Comparison of ENCODE assay signal across 8 cellular contexts in the genomic region with DNA sequence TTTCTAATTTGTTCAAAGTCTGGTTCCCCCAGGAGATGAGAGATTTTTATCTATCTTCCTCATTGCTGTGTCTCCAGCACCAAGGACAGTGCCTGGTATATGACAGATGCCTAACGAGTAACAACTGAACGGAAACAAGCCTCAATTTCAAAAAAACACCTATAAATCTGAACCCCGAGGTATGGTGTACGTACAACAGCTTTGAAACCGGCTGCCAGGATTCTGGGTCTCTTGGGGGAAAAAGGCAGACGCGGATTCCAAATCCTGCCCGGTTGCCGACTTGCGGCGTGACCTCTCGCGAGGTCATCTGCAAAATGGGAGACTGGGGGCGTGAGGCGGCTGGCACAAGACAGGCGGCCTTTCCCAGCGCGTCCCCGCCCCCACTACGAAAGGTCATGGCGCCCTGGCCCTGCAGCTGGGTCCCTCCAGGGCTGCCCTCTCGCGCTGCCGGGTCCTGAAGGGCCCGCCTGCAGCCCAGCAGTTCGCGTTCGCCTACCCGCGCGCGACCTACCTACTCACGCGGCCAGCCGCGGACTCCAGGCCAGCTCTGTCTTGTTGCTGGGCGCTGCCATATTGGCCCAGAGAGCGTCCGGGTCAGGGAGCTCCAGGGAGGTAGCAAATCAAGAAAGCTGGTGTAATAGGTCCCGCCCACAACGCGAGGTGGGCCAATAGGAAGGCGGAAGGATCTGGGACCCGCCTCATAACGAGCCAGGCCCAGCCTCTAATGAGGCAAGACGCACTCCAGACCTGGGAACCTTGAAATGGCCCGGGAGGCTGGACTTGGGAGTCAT. TPM values are rescaled to one million over a fixed set of nuclear protein-coding genes. Genes with fewer than 3 reads are reported as not detected.
DNase-seq lines count a peak whose midpoint lies in the region; ATAC-seq and TF ChIP-seq lines count a peak whose summit lies in the region.

A gene with protein sequence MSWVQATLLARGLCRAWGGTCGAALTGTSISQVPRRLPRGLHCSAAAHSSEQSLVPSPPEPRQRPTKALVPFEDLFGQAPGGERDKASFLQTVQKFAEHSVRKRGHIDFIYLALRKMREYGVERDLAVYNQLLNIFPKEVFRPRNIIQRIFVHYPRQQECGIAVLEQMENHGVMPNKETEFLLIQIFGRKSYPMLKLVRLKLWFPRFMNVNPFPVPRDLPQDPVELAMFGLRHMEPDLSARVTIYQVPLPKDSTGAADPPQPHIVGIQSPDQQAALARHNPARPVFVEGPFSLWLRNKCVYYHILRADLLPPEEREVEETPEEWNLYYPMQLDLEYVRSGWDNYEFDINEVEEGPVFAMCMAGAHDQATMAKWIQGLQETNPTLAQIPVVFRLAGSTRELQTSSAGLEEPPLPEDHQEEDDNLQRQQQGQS (minus strand): TSS at position 584 of the 791 bp plus-strand sequence. CDS start 9,964 bp downstream, outside the sequence.

- ATAC-seq in activated T-helper 17 cell treated with anti-CD3 and anti-CD28 coated beads, Interleukin-2, amount 50 U/mL, for 72 hours (replicated peaks), result peak; percentile 97
- ATAC-seq in naive thymus-derived CD4-positive, alpha-beta T cell, result peak; percentile 99
- ATAC-seq in stimulated activated naive B cell treated with anti-CD40 and anti-IgM and Interleukin-4, amounts not matched to agents 10 μg/mL and 1 μg/mL and 100 μg/mL, for 72 hours (replicated peaks), result peak; percentile 97 to 99

- peaks cover 16% of the 10 kb centered on the region for H3K4me1 ChIP-seq in DOHH2 (ENCODE audit: control insufficient read depth, low read length)
- peaks cover 17% of the 10 kb centered on the region for H3K4me1 ChIP-seq in fibroblast of lung (ENCODE audit: control insufficient read depth, extremely low read depth, insufficient read depth, low read length)
- peaks cover 8 to 10% of the 10 kb centered on the region in 2 donors for H3K4me1 ChIP-seq in naive thymus-derived CD4-positive, alpha-beta T cell (ENCODE audit: control insufficient read depth in 2 of 2, insufficient read depth in 2 of 2, low read length in 2 of 2)

- H3K4me2 ChIP-seq in DOHH2 (ENCODE audit: low read length) (peak within 1 kb of the TSS; percentile 79), fibroblast of lung (ENCODE audit: extremely low read depth, insufficient read depth, low read length) (peak within 1 kb of the TSS; percentile 94)

- H3K27me3 ChIP-seq in DOHH2 (ENCODE audit: control insufficient read depth, low read length), result no peaks in the 10 kb centered on the region
- no peaks in the 10 kb centered on the region for H3K27me3 ChIP-seq in fibroblast of lung (ENCODE audit: control insufficient read depth, insufficient read depth, low read length)
- H3K27me3 ChIP-seq in naive thymus-derived CD4-positive, alpha-beta T cell (ENCODE audit: control insufficient read depth in 2 of 2, insufficient read depth in 2 of 2, low read length in 2 of 2), result no peaks in the 10 kb centered on the region

- H3K4me3 Mint-ChIP-seq in activated T-helper 17 cell treated with anti-CD3 and anti-CD28 coated beads, Interleukin-2, amount 50 U/mL, for 72 hours, result peak within 1 kb of the TSS; percentile 98
- H3K4me3 Mint-ChIP-seq in naive thymus-derived CD4-positive, alpha-beta T cell, result peak within 1 kb of the TSS; percentile 89 to 99 (median 96)
- H3K4me3 Mint-ChIP-seq in stimulated activated naive B cell treated with anti-CD40 and anti-IgM and Interleukin-4, amounts not matched to agents 10 μg/mL and 1 μg/mL and 100 μg/mL, for 72 hours, result peak within 1 kb of the TSS; percentile 91 to 92

- intact Hi-C loops in naive thymus-derived CD4-positive, alpha-beta T cell (cut with micrococcal nuclease), result loop anchor here (1.0 to 10.0 kb wide), 7 partner anchors 8 to 1156 kb away; a partner anchor contains a TSS

- H3K27ac ChIP-seq in DOHH2 (ENCODE audit: low read depth, low read length), result peak within 1 kb of the TSS; percentile 50
- H3K27ac ChIP-seq in RWPE1, result peak within 1 kb of the TSS; percentile 93
- peak within 1 kb of the TSS; percentile 46 for H3K27ac ChIP-seq in fibroblast of lung (ENCODE audit: insufficient read depth, low read length)
- H3K27ac ChIP-seq in naive thymus-derived CD4-positive, alpha-beta T cell (ENCODE audit: low read depth, low read length), result peak within 1 kb of the TSS; percentile 77

- CTCF ChIA-PET in RWPE1 (lab: Yijun Ruan, JAX), result interaction anchor here (0.6 to 0.7 kb wide), 2 partner anchors 142 to 146 kb away, joined by 3 read pairs; no protein-coding TSS in a partner anchor
- CTCF ChIA-PET in naive thymus-derived CD4-positive, alpha-beta T cell (lab: Charles Lee), result no interaction called here

- TF ChIP-seq CTCF in DOHH2 (IDR thresholded peaks at IDR 0.05; ENCODE audit: low read depth, low read length, poor library complexity, severe bottlenecking), result no peak
- no peak for TF ChIP-seq CTCF in LNCaP clone FGC (IDR thresholded peaks at IDR 0.05; ENCODE audit: control insufficient read depth, extremely low read depth, insufficient read depth)
- no peak for TF ChIP-seq CTCF in RWPE1 (conservative IDR thresholded peaks at IDR 0.05; ENCODE audit: low read depth)
- no peak for TF ChIP-seq CTCF in fibroblast of lung (conservative IDR thresholded peaks at IDR 0.05 in 1 of 2, IDR thresholded peaks at IDR 0.05 in 1 of 2; ENCODE audit: low read depth in 1 of 2, low read length in 2 of 2)

- H3K27me3 Mint-ChIP-seq in activated T-helper 17 cell treated with anti-CD3 and anti-CD28 coated beads, Interleukin-2, amount 50 U/mL, for 72 hours, result no peaks in the 10 kb centered on the region
- no peaks in the 10 kb centered on the region for H3K27me3 Mint-ChIP-seq in naive thymus-derived CD4-positive, alpha-beta T cell
- H3K27me3 Mint-ChIP-seq in stimulated activated naive B cell treated with anti-CD40 and anti-IgM and Interleukin-4, amounts not matched to agents 10 μg/mL and 1 μg/mL and 100 μg/mL, for 72 hours, result no peaks in the 10 kb centered on the region

- H3K4me1 Mint-ChIP-seq in activated T-helper 17 cell treated with anti-CD3 and anti-CD28 coated beads, Interleukin-2, amount 50 U/mL, for 72 hours, result peaks cover 9% of the 10 kb centered on the region
- H3K4me1 Mint-ChIP-seq in naive thymus-derived CD4-positive, alpha-beta T cell, result peaks cover 12 to 27% (median 21%) of the 10 kb centered on the region in 7 donors
- H3K4me1 Mint-ChIP-seq in stimulated activated naive B cell treated with anti-CD40 and anti-IgM and Interleukin-4, amounts not matched to agents 10 μg/mL and 1 μg/mL and 100 μg/mL, for 72 hours, result peaks cover 11 to 27% of the 10 kb centered on the region in 2 donors

- DNase-seq in GOT3 (lab: John Stamatoyannopoulos, UW), result peak; percentile 93
- peak; percentile 96 for DNase-seq in LNCaP clone FGC (ENCODE audit: low read depth)
- DNase-seq in RWPE1 (ENCODE audit: low spot score), result peak; percentile 97
- DNase-seq in fibroblast of lung (ENCODE audit: low read depth in 2 of 2), result peak; percentile 98
- peak; percentile 78 to 93 (median 89) for DNase-seq in naive thymus-derived CD4-positive, alpha-beta T cell
- peak; percentile 96 for DNase-seq in stimulated activated naive B cell treated with anti-CD40 and anti-IgM and Interleukin-4, amounts not matched to agents 10 μg/mL and 1 μg/mL and 100 μg/mL, for 72 hours

- peak within 1 kb of the TSS; percentile 62 for H3K9ac ChIP-seq in fibroblast of lung (ENCODE audit: insufficient read depth, low read length)

- H3K36me3 ChIP-seq in DOHH2 (ENCODE audit: control insufficient read depth, low read length) (peaks cover 5% of the 10 kb centered on the region; the same call in 1 of the 2 replicates), fibroblast of lung (ENCODE audit: control insufficient read depth, insufficient read depth, low read length) (no peaks in the 10 kb centered on the region)
- peaks cover 0 to 8% (median 0%) of the 10 kb centered on the region in 3 experiments for H3K36me3 ChIP-seq in naive thymus-derived CD4-positive, alpha-beta T cell (ENCODE audit: control insufficient read depth in 2 of 3, insufficient read depth in 3 of 3, low read length in 3 of 3)

- peaks cover 3% of the 10 kb centered on the region; the same call in 1 of the 2 replicates for H3F3A ChIP-seq in DOHH2 (ENCODE audit: control insufficient read depth, insufficient read depth)

- POLR2A ChIA-PET in RWPE1 (lab: Yijun Ruan, JAX; ENCODE audit: low non-redundant PET), result interaction anchor here (0.5 to 1.1 kb wide), 4 partner anchors 14 to 147 kb away, joined by 3 to 6 read pairs (median 4); a partner anchor contains a TSS
- POLR2A ChIA-PET in naive thymus-derived CD4-positive, alpha-beta T cell (lab: Charles Lee), result interaction anchor here (0.6 to 2.6 kb wide), 9 partner anchors 10 to 438 kb away, joined by 3 to 17 read pairs (median 3); a partner anchor contains a TSS

- H3K4me3 ChIP-seq in DOHH2 (ENCODE audit: low read length) (peak within 1 kb of the TSS; percentile 83), LNCaP clone FGC (ENCODE audit: low read depth, low read length) (peak within 1 kb of the TSS; percentile 93), fibroblast of lung (replicated peaks in 1 of 4; ENCODE audit: control extremely low read depth in 1 of 4, insufficient read depth in 1 of 4, low read depth in 3 of 4, low read length in 4 of 4) (peak within 1 kb of the TSS; percentile 64 to 86 (median 74))
- peak within 1 kb of the TSS; percentile 90 for H3K4me3 ChIP-seq in naive thymus-derived CD4-positive, alpha-beta T cell (ENCODE audit: low read length)

- peaks cover 15% of the 10 kb centered on the region for H3K36me3 Mint-ChIP-seq in activated T-helper 17 cell treated with anti-CD3 and anti-CD28 coated beads, Interleukin-2, amount 50 U/mL, for 72 hours (ENCODE audit: low read depth)
- peaks cover 0 to 5% (median 5%) of the 10 kb centered on the region in 5 donors for H3K36me3 Mint-ChIP-seq in naive thymus-derived CD4-positive, alpha-beta T cell
- peaks cover 4% of the 10 kb centered on the region in 2 donors for H3K36me3 Mint-ChIP-seq in stimulated activated naive B cell treated with anti-CD40 and anti-IgM and Interleukin-4, amounts not matched to agents 10 μg/mL and 1 μg/mL and 100 μg/mL, for 72 hours

- no peaks in the 10 kb centered on the region for H3K9me3 Mint-ChIP-seq in activated T-helper 17 cell treated with anti-CD3 and anti-CD28 coated beads, Interleukin-2, amount 50 U/mL, for 72 hours
- no peaks in the 10 kb centered on the region for H3K9me3 Mint-ChIP-seq in naive thymus-derived CD4-positive, alpha-beta T cell
- no peaks in the 10 kb centered on the region for H3K9me3 Mint-ChIP-seq in stimulated activated naive B cell treated with anti-CD40 and anti-IgM and Interleukin-4, amounts not matched to agents 10 μg/mL and 1 μg/mL and 100 μg/mL, for 72 hours

- H3K79me2 ChIP-seq in DOHH2 (ENCODE audit: control insufficient read depth, low read length) (peaks cover 34% of the 10 kb centered on the region), fibroblast of lung (ENCODE audit: control insufficient read depth, insufficient read depth, low read length) (peaks cover 4% of the 10 kb centered on the region)

- H2AFZ ChIP-seq in fibroblast of lung (ENCODE audit: low read length), result peak within 1 kb of the TSS; percentile 69

- H3K9me3 ChIP-seq in DOHH2 (ENCODE audit: control insufficient read depth, insufficient read depth, low read length), result no peaks in the 10 kb centered on the region
- no peaks in the 10 kb centered on the region for H3K9me3 ChIP-seq in fibroblast of lung (ENCODE audit: control insufficient read depth, insufficient read depth, low read depth, low read length)
- no peaks in the 10 kb centered on the region for H3K9me3 ChIP-seq in naive thymus-derived CD4-positive, alpha-beta T cell (ENCODE audit: control insufficient read depth in 2 of 3, low read length in 3 of 3)

- no peaks in the 10 kb centered on the region for H3K9me2 ChIP-seq in DOHH2 (replicated peaks; ENCODE audit: control insufficient read depth, low read length)

- H3K27ac Mint-ChIP-seq in activated T-helper 17 cell treated with anti-CD3 and anti-CD28 coated beads, Interleukin-2, amount 50 U/mL, for 72 hours, result peak within 1 kb of the TSS; percentile 94
- peak within 1 kb of the TSS; percentile 85 to 96 (median 94) for H3K27ac Mint-ChIP-seq in naive thymus-derived CD4-positive, alpha-beta T cell
- peak within 1 kb of the TSS; percentile 95 for H3K27ac Mint-ChIP-seq in stimulated activated naive B cell treated with anti-CD40 and anti-IgM and Interleukin-4, amounts not matched to agents 10 μg/mL and 1 μg/mL and 100 μg/mL, for 72 hours

- no peaks in the 10 kb centered on the region for H4K20me1 ChIP-seq in DOHH2 (ENCODE audit: control insufficient read depth, insufficient read depth, low read depth, low read length)
- no peaks in the 10 kb centered on the region for H4K20me1 ChIP-seq in fibroblast of lung (ENCODE audit: control insufficient read depth, extremely low read depth, insufficient read depth, low read length)

RNA-seq across cellular contexts. Expression of the gene that starts here (rescaled TPM):
- 10 to 100 TPM; 44.2 to 53.3 TPM for total RNA-seq in activated T-helper 17 cell treated with anti-CD3 and anti-CD28 coated beads, Interleukin-2, amount 50 U/mL, for 72 hours
- total RNA-seq in fibroblast of lung, result 33.5 and 49.1 TPM in 2 replicates
- polyA plus RNA-seq in fibroblast of lung, result 19.3 and 22.6 TPM in 2 replicates
- polyA plus RNA-seq in fibroblast of lung (2012), result 22.3 and 22.7 TPM in 2 replicates
- polyA minus RNA-seq in fibroblast of lung (ENCODE audit: low replicate concordance), result 49.5 and 93.5 TPM in 2 replicates
- total RNA-seq in naive thymus-derived CD4-positive, alpha-beta T cell, result 10 to 100 TPM; 25.8 to 50.3 (median 32.5) TPM
- 10 to 100 TPM; 36.0 to 46.2 TPM for polyA plus RNA-seq in naive thymus-derived CD4-positive, alpha-beta T cell

Comparison
In these comparisons a context has a peak if more than half of its experiments do, and no peak if none do; other contexts are left out.
1. Peak in every context shown above with its lines: DNase-seq, ATAC-seq, H3K4me3 ChIP-seq and H3K27ac ChIP-seq.